ENCODE assay signal across 26 cellular contexts in genomic region chr22:33381531-33382406, GRCh38.
A peak's percentile ranks its signal among the peaks of the same experiment; 100 is the strongest.
DNase-seq lines count a peak whose midpoint lies in the region; ATAC-seq, FAIRE-seq and TF ChIP-seq lines count a peak whose summit lies in the region.
"Had no signal": no experiment of that assay in that cellular context is flagged by ENCODE, and none has a peak within 500 bp of the region (broad histone marks: within the 10 kb centered on the region; RNA-seq: fewer than 3 reads in every experiment).

No MANE protein-coding gene starts in this region.

- no peaks in the 10 kb centered on the region for H3K27me3 ChIP-seq in K562 (ENCODE audit: control insufficient read depth in 2 of 2, insufficient read depth in 2 of 2, low read length in 2 of 2)
- no peaks in the 10 kb centered on the region for H3K27me3 ChIP-seq in mammary epithelial cell (ENCODE audit: insufficient read depth, low read length)
- H3K27me3 ChIP-seq: BLaER1 treated with 17β-estradiol and CSF1 and Interleukin-3, amounts not matched to agents 10 nM and 100 nM; colonic mucosa; heart left ventricle; neutrophil; transverse colon had no signal

- H3K9me3 ChIP-seq in K562 (replicated peaks; ENCODE audit: control insufficient read depth, insufficient read depth, low read depth, low read length) (no peaks in the 10 kb centered on the region), mammary epithelial cell (replicated peaks; ENCODE audit: insufficient read depth, low read length) (no peaks in the 10 kb centered on the region)
- H3K9me3 ChIP-seq: colonic mucosa, neutrophil, prostate gland had no signal

- ATAC-seq in K562 (no peak), left lobe of liver (peak; percentile 49)
- ATAC-seq: activated CD4-positive, alpha-beta T cell treated with anti-CD3 and anti-CD28 coated beads for 36 hours; effector memory CD8-positive, alpha-beta T cell; heart left ventricle; Right ventricle myocardium inferior had no signal

- TF ChIP-seq CTCF in K562 (IDR thresholded peaks at IDR 0.05 in 2 of 3, conservative IDR thresholded peaks at IDR 0.05 in 1 of 3; ENCODE audit: insufficient read depth in 2 of 3, low read depth in 1 of 3, low read length in 3 of 3) (no peak), mammary epithelial cell (conservative IDR thresholded peaks at IDR 0.05 in 1 of 2, IDR thresholded peaks at IDR 0.05 in 1 of 2; ENCODE audit: extremely low read depth in 1 of 2, insufficient read depth in 1 of 2, low read depth in 1 of 2, low read length in 2 of 2) (no peak)

- H3K4me3 ChIP-seq in K562: no peak overlapping the region
- H3K4me3 ChIP-seq in mammary epithelial cell (replicated peaks in 1 of 3; ENCODE audit: insufficient read depth in 1 of 3, low read depth in 2 of 3, low read length in 3 of 3): no peak overlapping the region
- H3K4me3 ChIP-seq: BLaER1 treated with 17β-estradiol and CSF1 and Interleukin-3, amounts not matched to agents 10 nM and 100 nM; colonic mucosa; heart left ventricle; lung; PC-9; prostate gland; transverse colon had no signal

- dilution Hi-C loops in mammary epithelial cell (cut with HindIII; ENCODE audit: low sequenced_read_pairs): no loop called here

- DNase-seq in G401 (ENCODE audit: low spot score): peak; percentile 83
- DNase-seq in K562 (ENCODE audit: extremely low read depth in 1 of 4, low spot score in 3 of 4): peak in 1 of 4 experiments; percentile 7
- no peak for DNase-seq in left lobe of liver (ENCODE audit: low spot score)
- DNase-seq in superior temporal gyrus (ENCODE audit: extremely low spot score): peak; percentile 31
- no peak for DNase-seq in mammary epithelial cell
- no peak for DNase-seq in SW 1271 (lab: John Stamatoyannopoulos, UW)
- DNase-seq in OCI-M2 (lab: John Stamatoyannopoulos, UW; ENCODE audit: unreplicated experiment): no peak
- DNase-seq in NCI-H82 (lab: John Stamatoyannopoulos, UW): no peak
- DNase-seq: activated CD4-positive, alpha-beta T cell treated with anti-CD3 and anti-CD28 coated beads for 36 hours; activated gamma-delta T cell treated with Interleukin-2 at 50 U/mL for 16 hours; activated T-cell treated with anti-CD3 and anti-CD28 coated beads, Interleukin-2, amount 50 U/mL, for 1 hour; colonic mucosa; DMS79 treated with DMSO at 0.1 percent for 48 hours; effector memory CD8-positive, alpha-beta T cell; foreskin fibroblast; heart left ventricle; Kasumi-1; NCI-H510A treated with DMSO at 0.1 percent for 48 hours; NK-92 treated with Interleukin-12 subunit alpha and Interleukin-12 subunit beta, amount 100 ng/mL, for 24 hours; transverse colon had no signal

- WGBS in K562 (ENCODE audit: insufficient coverage, low coverage, missing lambda C conversion rate): 2% methylated on average over 7 of the region's 10 CpGs
- WGBS in mammary epithelial cell (ENCODE audit: low coverage, missing lambda C conversion rate): 81% methylated on average over 10 of the region's 10 CpGs

- intact Hi-C loops in K562 (cut with micrococcal nuclease): no loop called here
- intact Hi-C loops in mammary epithelial cell (cut with micrococcal nuclease): no loop called here

- CTCF ChIA-PET in K562 (lab: Yijun Ruan, JAX; ENCODE audit: low intra/inter-chr PET ratio): no interaction called here
- CTCF ChIA-PET in mammary epithelial cell (lab: Charles Lee; ENCODE audit: low non-redundant PET): no interaction called here

- POLR2A ChIA-PET in K562 (lab: Yijun Ruan, JAX): no interaction called here

- H3K4me1 ChIP-seq in K562 (replicated peaks in 1 of 2; ENCODE audit: control insufficient read depth in 2 of 2, insufficient read depth in 2 of 2, low read length in 2 of 2): no peaks in the 10 kb centered on the region
- peaks cover 19% of the 10 kb centered on the region for H3K4me1 ChIP-seq in mammary epithelial cell (ENCODE audit: insufficient read depth, low read length)
- H3K4me1 ChIP-seq: BLaER1 treated with 17β-estradiol and CSF1 and Interleukin-3, amounts not matched to agents 10 nM and 100 nM; colonic mucosa; heart left ventricle; prostate gland; transverse colon had no signal

- no peak overlapping the region for H3K9ac ChIP-seq in K562 (ENCODE audit: insufficient read depth in 1 of 2, low read depth in 2 of 2, low read length in 2 of 2)
- H3K9ac ChIP-seq in mammary epithelial cell (ENCODE audit: insufficient read depth, low read length): no peak overlapping the region
- H3K9ac ChIP-seq: BLaER1 treated with 17β-estradiol and CSF1 and Interleukin-3, amounts not matched to agents 10 nM and 100 nM had no signal

- no peak overlapping the region for H3K4me2 ChIP-seq in K562 (ENCODE audit: insufficient read depth, low read length)
- H3K4me2 ChIP-seq in mammary epithelial cell (ENCODE audit: insufficient read depth, low read depth, low read length): no peak overlapping the region
- H3K4me2 ChIP-seq: BLaER1 treated with 17β-estradiol and CSF1 and Interleukin-3, amounts not matched to agents 10 nM and 100 nM; PC-9 had no signal

- H3K79me2 ChIP-seq in K562 (ENCODE audit: control insufficient read depth, insufficient read depth, low read length) (no peaks in the 10 kb centered on the region), mammary epithelial cell (ENCODE audit: insufficient read depth, low read length) (no peaks in the 10 kb centered on the region)

- no peaks in the 10 kb centered on the region for H3K9me1 ChIP-seq in K562 (ENCODE audit: control insufficient read depth, insufficient read depth, low read length)

- no peak for TF ChIP-seq POLR2A in K562 (conservative IDR thresholded peaks at IDR 0.05)

- in situ Hi-C loops in G401 (cut with HindIII; ENCODE audit: low sequenced_read_pairs) (no loop called here), K562 (cut with MboI) (no loop called here), mammary epithelial cell (cut with MboI; ENCODE audit: low sequenced_read_pairs in 2 of 2) (no loop called here)

- H4K20me1 ChIP-seq in K562 (replicated peaks; ENCODE audit: control insufficient read depth, insufficient read depth, low read length): no peaks in the 10 kb centered on the region
- H4K20me1 ChIP-seq in mammary epithelial cell (ENCODE audit: insufficient read depth, low read length): no peaks in the 10 kb centered on the region
- H4K20me1 ChIP-seq: BLaER1 treated with 17β-estradiol and CSF1 and Interleukin-3, amounts not matched to agents 10 nM and 100 nM had no signal

- no TSS peak for BruUV-seq in K562 (replicated peaks; lab: Mats Ljungman, UMichigan)
- BruUV-seq in mammary epithelial cell (replicated peaks; lab: Mats Ljungman, UMichigan): no TSS peak

- no peak for FAIRE-seq in K562 (lab: Jason Lieb, UNC)

- no peak overlapping the region for H2AFZ ChIP-seq in K562 (ENCODE audit: low read depth, low read length)
- no peak overlapping the region for H2AFZ ChIP-seq in mammary epithelial cell (ENCODE audit: low read depth, low read length)
- H2AFZ ChIP-seq: PC-9 had no signal

- H3K36me3 ChIP-seq in K562 (ENCODE audit: control insufficient read depth, insufficient read depth, low read length) (no peaks in the 10 kb centered on the region), mammary epithelial cell (ENCODE audit: insufficient read depth, low read length) (no peaks in the 10 kb centered on the region)
- H3K36me3 ChIP-seq: colonic mucosa, neutrophil, prostate gland, transverse colon had no signal

- no peak for TF ChIP-seq RAD21 in K562 (CRISPR knock-in tag; conservative IDR thresholded peaks at IDR 0.05 in 1 of 2, IDR thresholded peaks at IDR 0.05 in 1 of 2)

- TF ChIP-seq EP300 in K562 (IDR thresholded peaks at IDR 0.05; ENCODE audit: low read length): no peak

- H3K27ac ChIP-seq in K562 (ENCODE audit: extremely low read depth, low read depth, low read length): no peak overlapping the region
- H3K27ac ChIP-seq in mammary epithelial cell (ENCODE audit: insufficient read depth, low read depth, low read length): no peak overlapping the region
- H3K27ac ChIP-seq: BLaER1 treated with 17β-estradiol and CSF1 and Interleukin-3, amounts not matched to agents 10 nM and 100 nM; colonic mucosa; heart left ventricle; neutrophil; PC-9; prostate gland; transverse colon had no signal

TF ChIP-seq in K562, 482 proteins besides CTCF, POLR2A, EP300 and RAD21:
- TF ChIP-seq MEIS2 (IDR thresholded peaks at IDR 0.05; ENCODE audit: partially characterized antibody): peak; percentile 4
- no peak for TF ChIP-seq PBX2 (CRISPR knock-in tag; IDR thresholded peaks at IDR 0.05; ENCODE audit: low read depth)
- 0 out of 2 replicates have a peak, but pooled peaks have one; percentile 27 for TF ChIP-seq PBX2 (tag; conservative IDR thresholded peaks at IDR 0.05; ENCODE audit: low read depth)
- no peak for TF ChIP-seq ARID3B (CRISPR knock-in tag; IDR thresholded peaks at IDR 0.05; ENCODE audit: borderline replicate concordance)
- no peak for TF ChIP-seq ZNF780A (CRISPR knock-in tag; IDR thresholded peaks at IDR 0.05)
- no peak for TF ChIP-seq CEBPB (tag; IDR thresholded peaks at IDR 0.05)

Comparison
In these comparisons a context has a peak if more than half of its experiments do, and no peak if none do; other contexts are left out.
1. DNase-seq: peak in G401 (single experiment) and superior temporal gyrus (single experiment); none in left lobe of liver (single experiment), mammary epithelial cell (single experiment), SW 1271 (0 of 2), OCI-M2 (single experiment) and NCI-H82 (single experiment).